12 cellular contexts compared by ENCODE assay signal in the genomic region with DNA sequence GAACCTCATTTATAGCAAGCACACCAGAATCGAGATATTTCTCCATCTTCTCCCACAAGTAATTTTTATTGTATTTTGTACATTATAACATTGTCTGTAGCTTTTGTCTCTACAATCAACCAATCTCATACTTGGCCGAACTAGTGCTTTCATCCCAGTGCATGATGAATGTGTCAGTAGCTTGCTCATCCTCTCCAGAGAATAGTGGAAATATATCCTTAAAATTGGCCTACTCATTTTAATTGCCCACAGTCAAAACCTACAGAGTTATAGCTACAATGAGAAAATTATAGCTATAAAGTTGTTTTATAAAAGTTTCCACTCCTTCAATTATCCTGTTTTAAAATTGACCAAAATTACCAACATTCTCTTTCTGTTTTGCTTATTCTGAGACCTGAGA.
DNase-seq lines count a peak whose midpoint lies in the region; TF ChIP-seq lines count a peak whose summit lies in the region.
"Had no signal": no experiment of that assay in that cellular context is flagged by ENCODE, and none has a peak within 500 bp of the region (broad histone marks: within the 10 kb centered on the region; RNA-seq: fewer than 3 reads in every experiment).

No MANE protein-coding gene starts in this region.

- H3K4me3 ChIP-seq in fibroblast of mammary gland (ENCODE audit: control insufficient read depth, low read depth, low read length) (no peak overlapping the region), skeletal muscle cell (ENCODE audit: low read depth, low read length) (no peak overlapping the region)
- H3K4me3 ChIP-seq: HAP-1 had no signal

- no peak for TF ChIP-seq CTCF in fibroblast of mammary gland (conservative IDR thresholded peaks at IDR 0.05; ENCODE audit: control insufficient read depth, insufficient read depth, low read depth, low read length)

- DNase-seq in LHCN-M2 (ENCODE audit: low read depth) (peak; percentile 5), fibroblast of mammary gland (ENCODE audit: low read depth) (peak; percentile 60), skeletal muscle cell (ENCODE audit: low read depth) (peak; percentile 25), middle frontal gyrus (ENCODE audit: extremely low spot score, low spot score) (no peak), midbrain (lab: John Stamatoyannopoulos, UW) (no peak), DMS79 (lab: John Stamatoyannopoulos, UW) (no peak)
- DNase-seq: ACHN; AML-193; CD4-positive, alpha-beta memory T cell; DND-41; EL had no signal

Comparison
In these comparisons a context has a peak if more than half of its experiments do, and no peak if none do; other contexts are left out.
1. DNase-seq: peak in LHCN-M2 (single experiment), fibroblast of mammary gland (single experiment) and skeletal muscle cell (single experiment); none in middle frontal gyrus (single experiment), midbrain (single experiment) and DMS79 (single experiment).